Comparison of ENCODE assay signal across 19 cellular contexts in genomic region chr16:65283238-65283651, GRCh38.
DNase-seq lines count a peak whose midpoint lies in the region; TF ChIP-seq lines count a peak whose summit lies in the region.
"Had no signal": no experiment of that assay in that cellular context is flagged by ENCODE, and none has a peak within 500 bp of the region (broad histone marks: within the 10 kb centered on the region; RNA-seq: fewer than 3 reads in every experiment).

No MANE protein-coding gene starts in this region.

- peak; percentile 90 for DNase-seq in SK-N-DZ (ENCODE audit: low spot score)
- peak; percentile 16 for DNase-seq in fibroblast of the aortic adventitia (ENCODE audit: low read depth)
- DNase-seq in osteoblast (ENCODE audit: insufficient read length, low spot score, missing footprints) = no peak
- DNase-seq in activated naive CD4-positive, alpha-beta T cell (lab: John Stamatoyannopoulos, UW) = no peak
- DNase-seq in HAP-1 (ENCODE audit: low spot score in 2 of 2) = no peak
- DNase-seq in retina = no peak
- DNase-seq: anterior cingulate cortex; heart right ventricle; MG63; mucosa of descending colon; NCI-H1436 treated with DMSO at 0.1 percent for 48 hours; NK-92 treated with Interleukin-12 subunit alpha and Interleukin-12 subunit beta, amount 100 ng/mL, for 24 hours; stimulated activated CD8-positive, alpha-beta memory T cell treated with anti-CD3 and anti-CD28 coated beads, Interleukin-4, amount 100 ng/mL, for 48 hours had no signal

- peaks cover 78% of the 10 kb centered on the region for H3K4me1 ChIP-seq in HUES6 (ENCODE audit: control insufficient read depth, insufficient read depth, low read length)
- peaks cover 14% of the 10 kb centered on the region for H3K4me1 ChIP-seq in osteoblast (ENCODE audit: insufficient read depth, low read length)
- no peaks in the 10 kb centered on the region for H3K4me1 ChIP-seq in HAP-1
- H3K4me1 ChIP-seq: left lung, prostate gland had no signal

- H2AFZ ChIP-seq in osteoblast (ENCODE audit: low read length) = peak overlapping the region; percentile 23

- H3K36me3 ChIP-seq in HUES6 (ENCODE audit: control insufficient read depth, insufficient read depth, low read length) (no peaks in the 10 kb centered on the region), osteoblast (ENCODE audit: insufficient read depth, low read length) (no peaks in the 10 kb centered on the region), HAP-1 (replicated peaks) (no peaks in the 10 kb centered on the region)
- H3K36me3 ChIP-seq: heart right ventricle, left lung, MG63, prostate gland, tibial nerve had no signal

- H4K20me1 ChIP-seq in osteoblast (ENCODE audit: insufficient read depth, low read length) = no peaks in the 10 kb centered on the region

- H3K9me3 ChIP-seq in HUES6 (ENCODE audit: control insufficient read depth, insufficient read depth, low read depth, low read length) = no peaks in the 10 kb centered on the region
- no peaks in the 10 kb centered on the region for H3K9me3 ChIP-seq in osteoblast (ENCODE audit: low read depth, low read length)
- H3K9me3 ChIP-seq in HAP-1 = no peaks in the 10 kb centered on the region
- H3K9me3 ChIP-seq: heart right ventricle, left lung, MG63, mucosa of descending colon, prostate gland, tibial nerve had no signal

- H3K27me3 ChIP-seq in HUES6 (ENCODE audit: control insufficient read depth, insufficient read depth, low read length) (no peaks in the 10 kb centered on the region), osteoblast (ENCODE audit: insufficient read depth, low read length) (no peaks in the 10 kb centered on the region), HAP-1 (ENCODE audit: low read depth) (no peaks in the 10 kb centered on the region)
- H3K27me3 ChIP-seq: heart right ventricle, left lung, MG63, tibial nerve had no signal

- no peak overlapping the region for H3K4me3 ChIP-seq in HUES6 (ENCODE audit: low read depth, low read length)
- no peak overlapping the region for H3K4me3 ChIP-seq in fibroblast of the aortic adventitia (ENCODE audit: low read depth, low read length)
- no peak overlapping the region for H3K4me3 ChIP-seq in osteoblast (ENCODE audit: insufficient read depth, low read length)
- no peak overlapping the region for H3K4me3 ChIP-seq in HAP-1
- H3K4me3 ChIP-seq: heart right ventricle, K562, left lung, MG63, mucosa of descending colon, prostate gland, tibial nerve had no signal

- TF ChIP-seq CTCF in fibroblast of the aortic adventitia (IDR thresholded peaks at IDR 0.05; ENCODE audit: insufficient read depth, low read length) = no peak
- TF ChIP-seq CTCF in osteoblast (IDR thresholded peaks at IDR 0.05; ENCODE audit: extremely low read depth, low read depth, low read length) = no peak

- in situ Hi-C loops in HAP-1 (cut with MboI; ENCODE audit: low sequenced_read_pairs) = no loop called here

- H3K4me2 ChIP-seq in osteoblast (ENCODE audit: insufficient read depth, low read length) = no peak overlapping the region

- peak overlapping the region; percentile 52; the same call in 1 of the 2 replicates for H3K27ac ChIP-seq in HUES6 (ENCODE audit: low read depth, low read length)
- no peak overlapping the region for H3K27ac ChIP-seq in osteoblast (ENCODE audit: low read depth, low read length)
- H3K27ac ChIP-seq: heart right ventricle, left lung, prostate gland, tibial nerve, VCaP had no signal

- H3K9ac ChIP-seq in HUES6 (ENCODE audit: low read length) = peak overlapping the region; percentile 65

- H3K79me2 ChIP-seq in osteoblast (ENCODE audit: insufficient read depth, low read length) = no peaks in the 10 kb centered on the region

Comparison
In these comparisons a context has a peak if more than half of its experiments do, and no peak if none do; other contexts are left out.
1. DNase-seq: peak in SK-N-DZ (single experiment) and fibroblast of the aortic adventitia (single experiment); none in osteoblast (single experiment), activated naive CD4-positive, alpha-beta T cell (0 of 4), HAP-1 (0 of 2) and retina (single experiment).